In the genomic region with DNA sequence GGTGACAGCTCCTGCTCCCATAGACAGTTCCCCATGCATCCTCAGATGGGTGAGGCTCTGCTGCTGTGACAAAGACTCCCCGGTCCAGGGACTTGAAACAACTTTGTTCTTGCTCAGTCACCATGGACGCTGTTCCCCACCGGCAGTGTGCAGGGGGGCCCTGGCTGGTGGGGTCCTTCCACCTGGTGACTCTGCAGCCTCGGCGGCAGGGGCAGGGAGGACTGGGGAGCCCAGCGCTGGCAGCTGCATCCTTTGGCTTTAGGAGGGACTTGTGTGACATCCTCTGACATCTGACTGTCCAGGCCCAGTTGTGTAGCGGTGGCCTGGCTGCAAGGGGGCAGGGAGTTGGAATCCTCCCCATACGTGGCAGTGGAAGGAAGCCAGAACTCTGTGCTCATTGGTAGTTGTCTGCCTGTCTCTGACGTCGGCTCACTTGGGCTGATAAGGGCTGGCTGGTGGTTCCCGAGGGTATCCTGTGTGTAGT, we compare ENCODE assay signal across 1 cellular context.
TF ChIP-seq lines count a peak whose summit lies in the region.

No MANE protein-coding gene starts in this region.

TF ChIP-seq in HepG2, 621 proteins besides CTCF, POLR2A, EP300 and RAD21 (continued from another document):
- TF ChIP-seq, protein P1, sequence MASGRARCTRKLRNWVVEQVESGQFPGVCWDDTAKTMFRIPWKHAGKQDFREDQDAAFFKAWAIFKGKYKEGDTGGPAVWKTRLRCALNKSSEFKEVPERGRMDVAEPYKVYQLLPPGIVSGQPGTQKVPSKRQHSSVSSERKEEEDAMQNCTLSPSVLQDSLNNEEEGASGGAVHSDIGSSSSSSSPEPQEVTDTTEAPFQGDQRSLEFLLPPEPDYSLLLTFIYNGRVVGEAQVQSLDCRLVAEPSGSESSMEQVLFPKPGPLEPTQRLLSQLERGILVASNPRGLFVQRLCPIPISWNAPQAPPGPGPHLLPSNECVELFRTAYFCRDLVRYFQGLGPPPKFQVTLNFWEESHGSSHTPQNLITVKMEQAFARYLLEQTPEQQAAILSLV (CRISPR knock-in tag; IDR thresholded peaks at IDR 0.05; ENCODE audit: borderline replicate concordance), result 0 out of 2 replicates have a peak, but pooled peaks have one; percentile 8
- TF ChIP-seq ZNF607 (CRISPR knock-in tag; IDR thresholded peaks at IDR 0.05; ENCODE audit: borderline replicate concordance) (no peak), KDM4B (CRISPR knock-in tag; IDR thresholded peaks at IDR 0.05) (no peak), MTA1 (CRISPR knock-in tag; IDR thresholded peaks at IDR 0.05; ENCODE audit: borderline replicate concordance) (peak; percentile 36; the same call in 1 of the 2 replicates), SALL1 (CRISPR knock-in tag; IDR thresholded peaks at IDR 0.05) (0 out of 2 replicates have a peak, but pooled peaks have one; percentile 6), ZNF12 (CRISPR knock-in tag; IDR thresholded peaks at IDR 0.05) (peak; percentile 100), AGO2 (optimal IDR thresholded peaks at IDR 0.05; ENCODE audit: low read depth, low read length) (peak; percentile 61), MYC (CRISPR knock-in tag; IDR thresholded peaks at IDR 0.05; ENCODE audit: borderline replicate concordance) (0 out of 2 replicates have a peak, but pooled peaks have one; percentile 17), ZNF431 (CRISPR knock-in tag; IDR thresholded peaks at IDR 0.05; ENCODE audit: borderline replicate concordance, low read depth) (no peak), ATM (IDR thresholded peaks at IDR 0.05; ENCODE audit: borderline replicate concordance) (no peak), ZNF430 (CRISPR knock-in tag; IDR thresholded peaks at IDR 0.05) (no peak)
- TF ChIP-seq, protein P2, sequence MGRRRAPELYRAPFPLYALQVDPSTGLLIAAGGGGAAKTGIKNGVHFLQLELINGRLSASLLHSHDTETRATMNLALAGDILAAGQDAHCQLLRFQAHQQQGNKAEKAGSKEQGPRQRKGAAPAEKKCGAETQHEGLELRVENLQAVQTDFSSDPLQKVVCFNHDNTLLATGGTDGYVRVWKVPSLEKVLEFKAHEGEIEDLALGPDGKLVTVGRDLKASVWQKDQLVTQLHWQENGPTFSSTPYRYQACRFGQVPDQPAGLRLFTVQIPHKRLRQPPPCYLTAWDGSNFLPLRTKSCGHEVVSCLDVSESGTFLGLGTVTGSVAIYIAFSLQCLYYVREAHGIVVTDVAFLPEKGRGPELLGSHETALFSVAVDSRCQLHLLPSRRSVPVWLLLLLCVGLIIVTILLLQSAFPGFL (CRISPR knock-in tag; IDR thresholded peaks at IDR 0.05), result no peak
- TF ChIP-seq, protein P3, sequence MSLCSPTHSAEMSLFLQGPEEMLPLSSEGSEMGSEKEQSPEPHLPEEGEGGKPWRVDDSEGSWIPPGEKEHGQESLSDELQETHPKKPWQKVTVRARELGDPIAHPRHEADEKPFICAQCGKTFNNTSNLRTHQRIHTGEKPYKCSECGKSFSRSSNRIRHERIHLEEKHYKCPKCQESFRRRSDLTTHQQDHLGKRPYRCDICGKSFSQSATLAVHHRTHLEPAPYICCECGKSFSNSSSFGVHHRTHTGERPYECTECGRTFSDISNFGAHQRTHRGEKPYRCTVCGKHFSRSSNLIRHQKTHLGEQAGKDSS (CRISPR knock-in tag; IDR thresholded peaks at IDR 0.05; ENCODE audit: borderline replicate concordance, low read depth), result 0 out of 2 replicates have a peak, but pooled peaks have one; percentile 34
- TF ChIP-seq, protein P4, sequence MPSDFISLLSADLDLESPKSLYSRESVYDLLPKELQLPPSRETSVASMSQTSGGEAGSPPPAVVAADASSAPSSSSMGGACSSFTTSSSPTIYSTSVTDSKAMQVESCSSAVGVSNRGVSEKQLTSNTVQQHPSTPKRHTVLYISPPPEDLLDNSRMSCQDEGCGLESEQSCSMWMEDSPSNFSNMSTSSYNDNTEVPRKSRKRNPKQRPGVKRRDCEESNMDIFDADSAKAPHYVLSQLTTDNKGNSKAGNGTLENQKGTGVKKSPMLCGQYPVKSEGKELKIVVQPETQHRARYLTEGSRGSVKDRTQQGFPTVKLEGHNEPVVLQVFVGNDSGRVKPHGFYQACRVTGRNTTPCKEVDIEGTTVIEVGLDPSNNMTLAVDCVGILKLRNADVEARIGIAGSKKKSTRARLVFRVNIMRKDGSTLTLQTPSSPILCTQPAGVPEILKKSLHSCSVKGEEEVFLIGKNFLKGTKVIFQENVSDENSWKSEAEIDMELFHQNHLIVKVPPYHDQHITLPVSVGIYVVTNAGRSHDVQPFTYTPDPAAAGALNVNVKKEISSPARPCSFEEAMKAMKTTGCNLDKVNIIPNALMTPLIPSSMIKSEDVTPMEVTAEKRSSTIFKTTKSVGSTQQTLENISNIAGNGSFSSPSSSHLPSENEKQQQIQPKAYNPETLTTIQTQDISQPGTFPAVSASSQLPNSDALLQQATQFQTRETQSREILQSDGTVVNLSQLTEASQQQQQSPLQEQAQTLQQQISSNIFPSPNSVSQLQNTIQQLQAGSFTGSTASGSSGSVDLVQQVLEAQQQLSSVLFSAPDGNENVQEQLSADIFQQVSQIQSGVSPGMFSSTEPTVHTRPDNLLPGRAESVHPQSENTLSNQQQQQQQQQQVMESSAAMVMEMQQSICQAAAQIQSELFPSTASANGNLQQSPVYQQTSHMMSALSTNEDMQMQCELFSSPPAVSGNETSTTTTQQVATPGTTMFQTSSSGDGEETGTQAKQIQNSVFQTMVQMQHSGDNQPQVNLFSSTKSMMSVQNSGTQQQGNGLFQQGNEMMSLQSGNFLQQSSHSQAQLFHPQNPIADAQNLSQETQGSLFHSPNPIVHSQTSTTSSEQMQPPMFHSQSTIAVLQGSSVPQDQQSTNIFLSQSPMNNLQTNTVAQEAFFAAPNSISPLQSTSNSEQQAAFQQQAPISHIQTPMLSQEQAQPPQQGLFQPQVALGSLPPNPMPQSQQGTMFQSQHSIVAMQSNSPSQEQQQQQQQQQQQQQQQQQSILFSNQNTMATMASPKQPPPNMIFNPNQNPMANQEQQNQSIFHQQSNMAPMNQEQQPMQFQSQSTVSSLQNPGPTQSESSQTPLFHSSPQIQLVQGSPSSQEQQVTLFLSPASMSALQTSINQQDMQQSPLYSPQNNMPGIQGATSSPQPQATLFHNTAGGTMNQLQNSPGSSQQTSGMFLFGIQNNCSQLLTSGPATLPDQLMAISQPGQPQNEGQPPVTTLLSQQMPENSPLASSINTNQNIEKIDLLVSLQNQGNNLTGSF (CRISPR knock-in tag; IDR thresholded peaks at IDR 0.05), result 0 out of 2 replicates have a peak, but pooled peaks have one; percentile 41
